In genomic region chr10:92692085-92692671, GRCh38 we compare ENCODE assay signal across 10 cellular contexts. TPM values are rescaled to one million over a fixed set of nuclear protein-coding genes. Genes with fewer than 3 reads are reported as not detected.
DNase-seq lines count a peak whose midpoint lies in the region; ATAC-seq and TF ChIP-seq lines count a peak whose summit lies in the region.
"Had no signal": no experiment of that assay in that cellular context is flagged by ENCODE, and none has a peak within 500 bp of the region (broad histone marks: within the 10 kb centered on the region; RNA-seq: fewer than 3 reads in every experiment).

No MANE protein-coding gene starts in this region.

- peaks cover 3% of the 10 kb centered on the region for H3K4me1 ChIP-seq in mesodermal cell (ENCODE audit: control insufficient read depth, insufficient read depth, low read length, poor library complexity, severe bottlenecking)
- H3K4me1 ChIP-seq in tibial nerve = peaks cover 0 to 31% (median 7%) of the 10 kb centered on the region in 4 donors

- peak overlapping the region; percentile 39 for H3K4me3 ChIP-seq in mesodermal cell (ENCODE audit: extremely low read depth, insufficient read depth, low read length, poor library complexity, severe bottlenecking)
- H3K4me3 ChIP-seq in tibial nerve = peak overlapping the region in 3 of 4 donors; percentile 28 to 65 (median 63)

- H3K4me1 Mint-ChIP-seq in activated T-cell treated with anti-CD3 and anti-CD28 coated beads, Interleukin-2, amount 50 U/mL, for 24 hours (ENCODE audit: low read depth) = peaks cover 28% of the 10 kb centered on the region
- H3K4me1 Mint-ChIP-seq in central memory CD8-positive, alpha-beta T cell = peaks cover 16% of the 10 kb centered on the region

- TF ChIP-seq POLR2A in tibial nerve (IDR thresholded peaks at IDR 0.05) = no peak

- no peak for DNase-seq in activated T-cell treated with anti-CD3 and anti-CD28 coated beads, Interleukin-2, amount 50 U/mL, for 24 hours
- DNase-seq in activated T-cell treated with anti-CD3 and anti-CD28 coated beads, Interleukin-2, amount 50 U/mL, for 48 hours = no peak
- DNase-seq in central memory CD8-positive, alpha-beta T cell (ENCODE audit: low spot score in 2 of 2) = no peak
- DNase-seq in tibial nerve (ENCODE audit: low spot score in 2 of 2) = no peak
- no peak for DNase-seq in mesenteric fat pad (ENCODE audit: low spot score)
- DNase-seq: ACHN had no signal

- H3K27me3 ChIP-seq in tibial nerve = peaks cover 0 to 91% of the 10 kb centered on the region in 2 donors

- H3K9me3 ChIP-seq in mesodermal cell (ENCODE audit: control insufficient read depth, low read length) (peaks cover 5% of the 10 kb centered on the region), tibial nerve (peaks cover 0 to 4% (median 0%) of the 10 kb centered on the region in 4 donors)

- H3K36me3 ChIP-seq in mesodermal cell (ENCODE audit: control insufficient read depth, insufficient read depth, low read length) (no peaks in the 10 kb centered on the region), tibial nerve (no peaks in the 10 kb centered on the region)

- H3K27me3 Mint-ChIP-seq in activated T-cell treated with anti-CD3 and anti-CD28 coated beads, Interleukin-2, amount 50 U/mL, for 24 hours = peaks cover 77% of the 10 kb centered on the region
- H3K27me3 Mint-ChIP-seq in central memory CD8-positive, alpha-beta T cell = peaks cover 68% of the 10 kb centered on the region

- 4 to 5% methylated on average over 29 to 33 of the region's 34 CpGs for WGBS in mesodermal cell (ENCODE audit: insufficient coverage in 2 of 2), 2 experiments
- WGBS in tibial nerve, 2 donors = 19 to 21% methylated on average over 30 to 33 of the region's 34 CpGs

- no peaks in the 10 kb centered on the region for H3K9me3 Mint-ChIP-seq in activated T-cell treated with anti-CD3 and anti-CD28 coated beads, Interleukin-2, amount 50 U/mL, for 24 hours
- no peaks in the 10 kb centered on the region for H3K9me3 Mint-ChIP-seq in central memory CD8-positive, alpha-beta T cell
- H3K9me3 Mint-ChIP-seq: activated naive CD4-positive, alpha-beta T cell treated with anti-CD3 and anti-CD28 coated beads, Interleukin-2, amount 50 U/mL, for 72 hours had no signal

- H3K27ac ChIP-seq in mesodermal cell (ENCODE audit: low read depth, low read length, severe bottlenecking) (no peak overlapping the region), tibial nerve (peak overlapping the region in 3 of 4 donors; percentile 78 to 88 (median 85))

- ATAC-seq in central memory CD8-positive, alpha-beta T cell (replicated peaks; ENCODE audit: extremely low read depth, poor library complexity, severe bottlenecking) = no peak
- ATAC-seq in GM18498 (IDR thresholded peaks at IDR 0.05; ENCODE audit: unreplicated experiment) = no peak
- no peak for ATAC-seq in GM21390 (IDR thresholded peaks at IDR 0.05; ENCODE audit: unreplicated experiment)
- ATAC-seq: activated naive CD4-positive, alpha-beta T cell treated with anti-CD3 and anti-CD28 coated beads, Interleukin-2, amount 50 U/mL, for 72 hours had no signal

- TF ChIP-seq CTCF in tibial nerve (IDR thresholded peaks at IDR 0.05) = no peak

- H3K4me3 Mint-ChIP-seq in activated T-cell treated with anti-CD3 and anti-CD28 coated beads, Interleukin-2, amount 50 U/mL, for 24 hours = no peak overlapping the region
- peak overlapping the region; percentile 71 for H3K4me3 Mint-ChIP-seq in central memory CD8-positive, alpha-beta T cell

- TF ChIP-seq EP300 in tibial nerve (IDR thresholded peaks at IDR 0.05) = no peak

- no peaks in the 10 kb centered on the region for H3K36me3 Mint-ChIP-seq in activated T-cell treated with anti-CD3 and anti-CD28 coated beads, Interleukin-2, amount 50 U/mL, for 24 hours (ENCODE audit: low read depth)
- H3K36me3 Mint-ChIP-seq in central memory CD8-positive, alpha-beta T cell (ENCODE audit: insufficient read depth) = no peaks in the 10 kb centered on the region

- H3K27ac Mint-ChIP-seq in activated T-cell treated with anti-CD3 and anti-CD28 coated beads, Interleukin-2, amount 50 U/mL, for 24 hours = peak overlapping the region; percentile 2
- peak overlapping the region; percentile 66 for H3K27ac Mint-ChIP-seq in central memory CD8-positive, alpha-beta T cell (ENCODE audit: low read depth)
- H3K27ac Mint-ChIP-seq: activated naive CD4-positive, alpha-beta T cell treated with anti-CD3 and anti-CD28 coated beads, Interleukin-2, amount 50 U/mL, for 72 hours had no signal

RNA-seq across cellular contexts. Expression of gene HHEX, which starts 2.4 kb away (rescaled TPM):
- 19.6 TPM for polyA plus RNA-seq in mesodermal cell (2013, experiment 1 of 2)
- polyA plus RNA-seq in mesodermal cell (2013, experiment 2 of 2) = 13.3 TPM
- total RNA-seq in tibial nerve = 10 to 100 TPM in 1 of 4 donors, 1 to 10 TPM in 3; 6.3 to 16.7 (median 7.5) TPM
- total RNA-seq in mesenteric fat pad = 6.8 TPM
